ENCODE assay signal across 19 cellular contexts in the genomic region with DNA sequence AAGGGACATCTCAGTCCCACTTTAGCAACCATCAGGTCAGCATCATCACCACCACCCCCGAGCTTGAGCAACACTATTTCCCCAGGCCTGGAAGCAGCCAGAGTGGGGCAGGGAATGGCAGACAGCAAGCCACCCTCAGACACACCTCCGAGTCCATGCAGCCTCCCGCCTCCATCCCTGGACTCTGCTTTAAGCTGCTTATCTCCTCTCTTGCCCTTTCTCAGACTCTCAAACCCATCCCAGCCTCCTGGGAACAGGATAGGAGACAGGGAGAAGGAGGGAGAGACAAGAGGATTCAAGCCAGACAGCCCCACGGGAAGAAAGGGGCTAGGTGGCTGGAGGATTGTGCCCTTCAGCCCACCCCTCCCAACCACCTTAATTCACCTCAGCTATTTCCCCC. TPM values are rescaled to one million over a fixed set of nuclear protein-coding genes. Genes with fewer than 3 reads are reported as not detected.
DNase-seq lines count a peak whose midpoint lies in the region; ATAC-seq, FAIRE-seq and TF ChIP-seq lines count a peak whose summit lies in the region.
"Had no signal": no experiment of that assay in that cellular context is flagged by ENCODE, and none has a peak within 500 bp of the region (broad histone marks: within the 10 kb centered on the region; RNA-seq: fewer than 3 reads in every experiment).

No MANE protein-coding gene starts in this region.

- H3K9ac ChIP-seq in astrocyte (ENCODE audit: low read length) (no peak overlapping the region), neural progenitor cell (no peak overlapping the region)
- H3K9ac ChIP-seq: parathyroid adenoma had no signal

- H3K4me1 ChIP-seq in astrocyte (ENCODE audit: insufficient read depth, low read length): peaks cover 11% of the 10 kb centered on the region
- no peaks in the 10 kb centered on the region for H3K4me1 ChIP-seq in neural progenitor cell

- DNase-seq in AG10803 (ENCODE audit: low read depth): no peak
- peak; percentile 77 for DNase-seq in D721Med (ENCODE audit: insufficient read length, low spot score)
- no peak for DNase-seq in astrocyte (ENCODE audit: low read depth)
- DNase-seq in neural progenitor cell (ENCODE audit: low spot score): no peak
- no peak for DNase-seq in NCI-H1930 (lab: John Stamatoyannopoulos, UW)
- DNase-seq in GOT3 (lab: John Stamatoyannopoulos, UW): no peak
- no peak for DNase-seq in NOMO-1 treated with dmso at 0.1 percent for 144 hours (lab: John Stamatoyannopoulos, UW; ENCODE audit: unreplicated experiment)
- DNase-seq: activated CD8-positive, alpha-beta T cell treated with anti-CD3 and anti-CD28 coated beads for 36 hours; AML-193; caudate nucleus; DMS153; glutamatergic neuron; NCI-H1436 treated with DMSO at 0.1 percent for 48 hours; NCI-H345; uterus had no signal

- peaks cover 22% of the 10 kb centered on the region for H3F3A ChIP-seq in neural progenitor cell (ENCODE audit: low read depth)

- FAIRE-seq in D721Med (lab: Jason Lieb, UNC) (no peak), astrocyte (lab: Jason Lieb, UNC) (no peak)

- no peak for TF ChIP-seq CTCF in AG10803 (conservative IDR thresholded peaks at IDR 0.05; ENCODE audit: low read length)
- no peak for TF ChIP-seq CTCF in D721Med (IDR thresholded peaks at IDR 0.05; ENCODE audit: insufficient read depth, missing control alignments)
- no peak for TF ChIP-seq CTCF in astrocyte (IDR thresholded peaks at IDR 0.05; ENCODE audit: insufficient read depth, low read depth, low read length)
- TF ChIP-seq CTCF in neural progenitor cell (IDR thresholded peaks at IDR 0.05): no peak

- peaks cover 39% of the 10 kb centered on the region for H3K36me3 ChIP-seq in astrocyte (ENCODE audit: insufficient read depth, low read length)
- no peaks in the 10 kb centered on the region for H3K36me3 ChIP-seq in neural progenitor cell
- H3K36me3 ChIP-seq: uterus had no signal

- H3K9me3 Mint-ChIP-seq in astrocyte (ENCODE audit: unreplicated experiment): no peaks in the 10 kb centered on the region
- H3K9me3 Mint-ChIP-seq in neural progenitor cell: no peaks in the 10 kb centered on the region
- H3K9me3 Mint-ChIP-seq: activated CD8-positive, alpha-beta T cell treated with anti-CD3 and anti-CD28 coated beads for 36 hours; activated T-helper 1 cell treated with anti-CD3 and anti-CD28 coated beads, Interleukin-12 subunit alpha, Interleukin-12 subunit beta, Interleukin-2, Interleukin-4 antibody, amounts not matched to agents 30 ng/mL and 10 ng/mL and 1 ng/mL, durations not matched to agents 14 hours and 24 hours and 36 hours; T-helper 1 cell treated with Interleukin-12 subunit alpha and Interleukin-12 subunit beta and Interleukin-4 antibody, amounts not matched to agents 30 μg/mL and 1 μg/mL, for 36 hours had no signal

- no peaks in the 10 kb centered on the region for H3K9me3 ChIP-seq in astrocyte (ENCODE audit: insufficient read depth, low read depth, low read length)
- no peaks in the 10 kb centered on the region for H3K9me3 ChIP-seq in neural progenitor cell (ENCODE audit: low read depth)
- H3K9me3 ChIP-seq: uterus had no signal

- H3K27me3 ChIP-seq in astrocyte (ENCODE audit: insufficient read depth, low read length): no peaks in the 10 kb centered on the region
- H3K27me3 ChIP-seq in neural progenitor cell: no peaks in the 10 kb centered on the region
- H3K27me3 ChIP-seq: uterus had no signal

- H3K4me2 ChIP-seq in astrocyte (ENCODE audit: low read length): peak overlapping the region; percentile 90
- no peak overlapping the region for H3K4me2 ChIP-seq in neural progenitor cell

- H3K4me3 Mint-ChIP-seq in astrocyte (ENCODE audit: unreplicated experiment) (peak overlapping the region; percentile 47), neural progenitor cell (peak overlapping the region; percentile 98)

- no peak for ATAC-seq in GM19463 (IDR thresholded peaks at IDR 0.05; ENCODE audit: unreplicated experiment)
- ATAC-seq: activated CD8-positive, alpha-beta T cell treated with anti-CD3 and anti-CD28 coated beads for 36 hours had no signal

- H4K20me1 ChIP-seq in astrocyte (ENCODE audit: insufficient read depth, low read length) (peaks cover 27% of the 10 kb centered on the region), neural progenitor cell (ENCODE audit: low read depth) (no peaks in the 10 kb centered on the region)

- H2AFZ ChIP-seq in astrocyte (ENCODE audit: low read depth, low read length): no peak overlapping the region
- no peak overlapping the region for H2AFZ ChIP-seq in neural progenitor cell (replicated peaks)
- H2AFZ ChIP-seq: parathyroid adenoma had no signal

- H3K27me3 Mint-ChIP-seq in astrocyte (ENCODE audit: low read depth, unreplicated experiment): no peaks in the 10 kb centered on the region
- no peaks in the 10 kb centered on the region for H3K27me3 Mint-ChIP-seq in neural progenitor cell (ENCODE audit: insufficient read depth, low read depth)
- H3K27me3 Mint-ChIP-seq: activated CD8-positive, alpha-beta T cell treated with anti-CD3 and anti-CD28 coated beads for 36 hours had no signal

- H3K36me3 Mint-ChIP-seq in astrocyte (ENCODE audit: low read depth, unreplicated experiment) (peaks cover 23% of the 10 kb centered on the region), neural progenitor cell (peaks cover 35% of the 10 kb centered on the region)

- H3K4me1 Mint-ChIP-seq in astrocyte (ENCODE audit: low read depth, unreplicated experiment) (peaks cover 5% of the 10 kb centered on the region), neural progenitor cell (peaks cover 10% of the 10 kb centered on the region)

- H3K79me2 ChIP-seq in astrocyte (ENCODE audit: insufficient read depth, low read length): peaks cover 19% of the 10 kb centered on the region
- H3K79me2 ChIP-seq in neural progenitor cell (ENCODE audit: low read depth): peaks cover 15% of the 10 kb centered on the region
- H3K79me2 ChIP-seq: parathyroid adenoma had no signal

- H3K27ac ChIP-seq in astrocyte (ENCODE audit: low read depth, low read length) (no peak overlapping the region), neural progenitor cell (no peak overlapping the region)
- H3K27ac ChIP-seq: parathyroid adenoma had no signal

- H3K4me3 ChIP-seq in AG10803 (ENCODE audit: low read length) (peak overlapping the region; percentile 13), astrocyte (ENCODE audit: insufficient read depth, low read depth, low read length) (no peak overlapping the region), neural progenitor cell (no peak overlapping the region)

- H3K27ac Mint-ChIP-seq in astrocyte (ENCODE audit: unreplicated experiment) (no peak overlapping the region), neural progenitor cell (no peak overlapping the region)
- H3K27ac Mint-ChIP-seq: activated CD8-positive, alpha-beta T cell treated with anti-CD3 and anti-CD28 coated beads for 36 hours; activated T-helper 1 cell treated with anti-CD3 and anti-CD28 coated beads, Interleukin-12 subunit alpha, Interleukin-12 subunit beta, Interleukin-2, Interleukin-4 antibody, amounts not matched to agents 30 ng/mL and 10 ng/mL and 1 ng/mL, durations not matched to agents 14 hours and 24 hours and 36 hours; T-helper 1 cell treated with Interleukin-12 subunit alpha and Interleukin-12 subunit beta and Interleukin-4 antibody, amounts not matched to agents 30 μg/mL and 1 μg/mL, for 36 hours had no signal

RNA-seq across cellular contexts. Expression of a gene that starts 1.7 kb away (rescaled TPM):
- total RNA-seq in astrocyte (42.6 and 49.9 TPM in 2 replicates), neural progenitor cell (ENCODE audit: low replicate concordance) (15.7 and 33.7 TPM in 2 replicates)

RNA-seq across cellular contexts. Expression of a gene that starts 11.7 kb away (rescaled TPM):
- total RNA-seq in astrocyte (2.6 and 3.3 TPM in 2 replicates), neural progenitor cell (ENCODE audit: low replicate concordance) (5.9 and 11.9 TPM in 2 replicates)

RNA-seq across cellular contexts. Expression of a gene that starts 28.5 kb away (rescaled TPM):
- total RNA-seq in astrocyte: 0.07 and 0.16 TPM in 2 replicates
- total RNA-seq in neural progenitor cell (ENCODE audit: low replicate concordance): 1.1 and 1.9 TPM in 2 replicates

RNA-seq across cellular contexts. Expression of a gene that starts 33.2 kb away (rescaled TPM):
- total RNA-seq in astrocyte (39.0 and 43.3 TPM in 2 replicates), neural progenitor cell (ENCODE audit: low replicate concordance) (15.6 and 29.5 TPM in 2 replicates)

RNA-seq across cellular contexts. Expression of a gene that starts 33.3 kb away (rescaled TPM):
- total RNA-seq in astrocyte: 15.2 and 15.3 TPM in 2 replicates
- 9.7 and 12.9 TPM in 2 replicates for total RNA-seq in neural progenitor cell (ENCODE audit: low replicate concordance)
